ENCODE assay signal across 10 cellular contexts in genomic region chrX:153782324-153782723, GRCh38. TPM values are rescaled to one million over a fixed set of nuclear protein-coding genes. Genes with fewer than 3 reads are reported as not detected.
DNase-seq lines count a peak whose midpoint lies in the region; ATAC-seq and TF ChIP-seq lines count a peak whose summit lies in the region.
"Had no signal": no experiment of that assay in that cellular context is flagged by ENCODE, and none has a peak within 500 bp of the region (broad histone marks: within the 10 kb centered on the region; RNA-seq: fewer than 3 reads in every experiment).

No MANE protein-coding gene starts in this region.

- no peak for DNase-seq in left ventricle myocardium inferior
- DNase-seq in right cardiac atrium = no peak
- peak; percentile 69 for DNase-seq in NCI-H345 (lab: John Stamatoyannopoulos, UW)
- no peak for DNase-seq in transverse colon
- no peak for DNase-seq in UCSD-AML1 (lab: John Stamatoyannopoulos, UW; ENCODE audit: unreplicated experiment)
- DNase-seq: NCI-H524 treated with DMSO at 0.1 percent for 48 hours, T-cell had no signal

- intact Hi-C loops in left ventricle myocardium inferior (cut with micrococcal nuclease) = no loop called here
- intact Hi-C loops in right cardiac atrium (cut with DNase I) = no loop called here
- intact Hi-C loops in transverse colon (cut with DNase I; ENCODE audit: low total_unique reads) = no loop called here

- peaks cover 27% of the 10 kb centered on the region for H3K4me1 ChIP-seq in left ventricle myocardium inferior
- H3K4me1 ChIP-seq in right cardiac atrium (ENCODE audit: control insufficient read depth, insufficient read depth, low read length) = peaks cover 2% of the 10 kb centered on the region
- H3K4me1 ChIP-seq in transverse colon = peaks cover 4 to 21% (median 11%) of the 10 kb centered on the region in 4 donors

- H3K27ac ChIP-seq in left ventricle myocardium inferior (replicated peaks) (peak overlapping the region; percentile 85), right cardiac atrium (ENCODE audit: low read length) (no peak overlapping the region), cingulate gyrus (ENCODE audit: low read depth, low read length) (peak overlapping the region; percentile 54), transverse colon (peak overlapping the region in 3 of 4 donors; percentile 79 to 80 (median 79))

- no peak for TF ChIP-seq CTCF in left ventricle myocardium inferior (IDR thresholded peaks at IDR 0.05; ENCODE audit: borderline replicate concordance)
- no peak for TF ChIP-seq CTCF in transverse colon (IDR thresholded peaks at IDR 0.05)

- H3K36me3 ChIP-seq in left ventricle myocardium inferior = peaks cover 20% of the 10 kb centered on the region
- no peaks in the 10 kb centered on the region for H3K36me3 ChIP-seq in transverse colon

- ATAC-seq in right cardiac atrium (no peak), HG03039 (IDR thresholded peaks at IDR 0.05; ENCODE audit: unreplicated experiment) (no peak), HG02763 (IDR thresholded peaks at IDR 0.05; ENCODE audit: unreplicated experiment) (no peak)
- ATAC-seq: T-cell had no signal

- in situ Hi-C loops in transverse colon (cut with MboI; ENCODE audit: low pct_ligation_motif_present in 1 of 4, low pct_unique_long_range_greater_than_20kb in 1 of 4, low sequenced_read_pairs in 3 of 4) = loop anchor here in 1 of 4 donors (25.0 kb wide), 1 partner anchor 155 kb away; the partner anchor contains the start of genes ARHGAP4, NAA10 and RENBP

- H3K4me3 ChIP-seq in left ventricle myocardium inferior = peak overlapping the region; percentile 59
- no peak overlapping the region for H3K4me3 ChIP-seq in right cardiac atrium (ENCODE audit: low read length)
- no peak overlapping the region for H3K4me3 ChIP-seq in transverse colon

- H3K9me3 ChIP-seq in left ventricle myocardium inferior (replicated peaks) = no peaks in the 10 kb centered on the region
- no peaks in the 10 kb centered on the region for H3K9me3 ChIP-seq in right cardiac atrium (ENCODE audit: control insufficient read depth, low read length)
- no peaks in the 10 kb centered on the region for H3K9me3 ChIP-seq in transverse colon

- 51% methylated on average over 11 of the region's 11 CpGs for WGBS in right cardiac atrium
- whole genome bisulfite sequencing in transverse colon (ENCODE audit: low coverage in 1 of 2), 2 donors = 43% methylated on average over 11 of the region's 11 CpGs; no CpG with 5 or more reads in 1 of the 2 donors

- TF ChIP-seq POLR2A in transverse colon (IDR thresholded peaks at IDR 0.05) = no peak

- H3K27me3 ChIP-seq in left ventricle myocardium inferior (ENCODE audit: low read depth) (no peaks in the 10 kb centered on the region), right cardiac atrium (ENCODE audit: control insufficient read depth, insufficient read depth) (no peaks in the 10 kb centered on the region), transverse colon (peaks cover 3% of the 10 kb centered on the region)

- TF ChIP-seq EP300 in transverse colon (IDR thresholded peaks at IDR 0.05; ENCODE audit: low read depth) = no peak

RNA-seq across cellular contexts. Expression of gene SRPK3, which starts 1.5 kb away (rescaled TPM):
- total RNA-seq in left ventricle myocardium inferior (52.8 TPM), right cardiac atrium (10 to 100 TPM; 27.0 to 53.1 (median 39.3) TPM), transverse colon (1 to 10 TPM in 2 of 4 donors, under 1 TPM in 2; 0.64 to 3.8 (median 1.3) TPM)
- polyA plus RNA-seq in right cardiac atrium = 36.5 TPM
- total RNA-seq: T-cell had no signal

RNA-seq across cellular contexts. Expression of gene IDH3G, which starts 11.9 kb away (rescaled TPM):
- 72.5 TPM for total RNA-seq in left ventricle myocardium inferior
- 10 to 100 TPM; 60.6 to 68.6 (median 66.6) TPM for total RNA-seq in right cardiac atrium
- polyA plus RNA-seq in right cardiac atrium = 66.9 TPM
- 100 to 1,000 TPM in 2 of 4 donors, 10 to 100 TPM in 2; 77.5 to 203 (median 117) TPM for total RNA-seq in transverse colon

RNA-seq across cellular contexts. Expression of gene SSR4, which starts 12.1 kb away (rescaled TPM):
- total RNA-seq in left ventricle myocardium inferior (123 TPM), right cardiac atrium (100 to 1,000 TPM; 162 to 208 (median 193) TPM), transverse colon (100 to 1,000 TPM in 2 of 4 donors, 10 to 100 TPM in 2; 16.1 to 165 (median 95.8) TPM)
- polyA plus RNA-seq in right cardiac atrium = 336 TPM

RNA-seq across cellular contexts. Expression of gene PLXNB3, which starts 18.3 kb away (rescaled TPM):
- total RNA-seq in left ventricle myocardium inferior (2.9 TPM), right cardiac atrium (10 to 100 TPM in 1 of 4 donors, 1 to 10 TPM in 3; 7.0 to 10.9 (median 9.5) TPM), transverse colon (10 to 100 TPM in 2 of 4 donors, 1 to 10 TPM in 2; 3.1 to 46.2 (median 24.7) TPM)
- 6.8 TPM for polyA plus RNA-seq in right cardiac atrium

RNA-seq across cellular contexts. Expression of gene PDZD4, which starts 48.0 kb away (rescaled TPM):
- 4.5 TPM for total RNA-seq in left ventricle myocardium inferior
- 1 to 10 TPM; 3.6 to 6.9 (median 5.4) TPM for total RNA-seq in right cardiac atrium
- polyA plus RNA-seq in right cardiac atrium = 4.1 TPM
- 1 to 10 TPM; 2.0 to 6.6 (median 4.2) TPM for total RNA-seq in transverse colon

Comparison
In these comparisons a context has a peak if more than half of its experiments do, and no peak if none do; other contexts are left out.
1. RNA of gene SRPK3, which starts 1.5 kb away (total RNA-seq): 52.8 TPM in left ventricle myocardium inferior (single experiment) and 27.0 to 53.1 TPM in right cardiac atrium; 0.64 to 3.8 TPM in transverse colon; every median in the first group is over 4 times any median in the second.